In the genomic region with DNA sequence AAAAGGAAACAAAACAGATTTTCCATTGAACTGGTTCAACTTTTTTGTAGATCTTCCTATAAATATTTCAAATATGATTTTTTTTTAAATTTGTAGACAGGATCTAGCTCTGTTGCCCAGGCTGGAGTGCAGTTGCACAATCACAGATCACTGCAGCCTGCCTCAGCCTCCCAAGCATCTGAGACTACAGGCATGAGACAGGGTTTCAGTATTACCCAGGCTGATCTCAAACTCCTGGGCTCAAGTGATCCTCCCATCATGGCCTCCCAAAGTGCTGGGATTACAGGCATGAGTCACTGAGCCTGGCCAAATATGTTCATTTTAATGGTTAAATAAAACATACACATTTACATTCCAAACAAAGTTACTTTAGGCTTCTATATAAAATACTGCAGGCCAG, we compare ENCODE assay signal across 20 cellular contexts. TPM values are rescaled to one million over a fixed set of nuclear protein-coding genes. Genes with fewer than 3 reads are reported as not detected.
"Had no signal": no experiment of that assay in that cellular context is flagged by ENCODE, and none has a peak within 500 bp of the region (broad histone marks: within the 10 kb centered on the region; RNA-seq: fewer than 3 reads in every experiment).

No MANE protein-coding gene starts in this region.

- H3K4me3 ChIP-seq: colonic mucosa, left ventricle myocardium inferior, neural progenitor cell, ovary, sigmoid colon, spleen, tibial nerve, uterus had no signal

- H3K9me3 Mint-ChIP-seq: naive B cell; neural progenitor cell; stimulated activated naive B cell treated with anti-CD40 and anti-IgM and Interleukin-4, amounts not matched to agents 10 μg/mL and 1 μg/mL and 100 μg/mL, for 72 hours; T-helper 2 cell treated with Interferon-gamma antibody and Interleukin-4, amounts not matched to agents 5 μg/mL and 100 μg/mL, for 36 hours had no signal

- H3K36me3 ChIP-seq: neural progenitor cell, ovary, uterus had no signal

- H3K27me3 ChIP-seq: colonic mucosa, neural progenitor cell, ovary, sigmoid colon, spleen, tibial nerve, uterus had no signal

- H3K9ac ChIP-seq: neural progenitor cell had no signal

- H3K27ac Mint-ChIP-seq: activated CD8-positive, alpha-beta T cell treated with anti-CD3 and anti-CD28 coated beads, Interleukin-2, amount 10 ng/mL, durations not matched to agents 7 days and 5 days; naive B cell; neural progenitor cell; stimulated activated naive B cell treated with anti-CD40 and anti-IgM and Interleukin-4, amounts not matched to agents 10 μg/mL and 1 μg/mL and 100 μg/mL, for 72 hours; T-helper 2 cell treated with Interferon-gamma antibody and Interleukin-4, amounts not matched to agents 5 μg/mL and 100 μg/mL, for 36 hours had no signal

- DNase-seq: activated CD4-positive, CD25-positive, alpha-beta regulatory T cell treated with anti-CD3 and anti-CD28 coated beads, Interleukin-2, amount 50 U/mL, for 72 hours; activated CD8-positive, alpha-beta memory T cell treated with anti-CD3 and anti-CD28 coated beads, Interleukin-2, amount 50 U/mL, for 4 hours; activated CD8-positive, alpha-beta T cell treated with anti-CD3 and anti-CD28 coated beads, Interleukin-2, amount 10 ng/mL, durations not matched to agents 7 days and 5 days; amniotic stem cell; colonic mucosa; hypothalamus; left ventricle myocardium inferior; naive B cell; ovary; sigmoid colon; spleen; stimulated activated naive B cell treated with anti-CD40 and anti-IgM and Interleukin-4, amounts not matched to agents 10 μg/mL and 1 μg/mL and 100 μg/mL, for 72 hours; substantia nigra; SW 1271; uterus had no signal

- H2AFZ ChIP-seq: neural progenitor cell had no signal

- H3K4me1 ChIP-seq: colonic mucosa, left ventricle myocardium inferior, neural progenitor cell, sigmoid colon, uterus had no signal

- H3K9me3 ChIP-seq: colonic mucosa, left ventricle myocardium inferior, ovary, sigmoid colon, spleen, tibial nerve, uterus had no signal

- H3K4me2 ChIP-seq: neural progenitor cell had no signal

- H3K27ac ChIP-seq: colonic mucosa, left ventricle myocardium inferior, neural progenitor cell, ovary, sigmoid colon, spleen, uterus had no signal

- ATAC-seq: activated CD8-positive, alpha-beta T cell treated with anti-CD3 and anti-CD28 coated beads, Interleukin-2, amount 10 ng/mL, durations not matched to agents 7 days and 5 days; stimulated activated naive B cell treated with anti-CD40 and anti-IgM and Interleukin-4, amounts not matched to agents 10 μg/mL and 1 μg/mL and 100 μg/mL, for 72 hours had no signal

RNA-seq across cellular contexts. Expression of gene TLDC2, which starts 42.0 kb away (rescaled TPM):
- total RNA-seq: activated CD8-positive, alpha-beta T cell treated with anti-CD3 and anti-CD28 coated beads, Interleukin-2, amount 10 ng/mL, durations not matched to agents 7 days and 5 days; cardiac septum; left ventricle myocardium inferior; pulmonary artery endothelial cell; spleen; tibial nerve had no signal
